8 cellular contexts compared by ENCODE assay signal in genomic region chr17:21223086-21223485, GRCh38.
"Had no signal": no experiment of that assay in that cellular context is flagged by ENCODE, and none has a peak within 500 bp of the region (broad histone marks: within the 10 kb centered on the region; RNA-seq: fewer than 3 reads in every experiment).

No MANE protein-coding gene starts in this region.

- ATAC-seq: GM23338, HCT116, K562 had no signal

- FAIRE-seq: K562 had no signal

- H3K4me1 ChIP-seq: HAP-1 had no signal

- H3K36me3 ChIP-seq: HAP-1 had no signal

- H3K4me3 ChIP-seq: GM23338, HAP-1, K562 had no signal

- H3K9me3 ChIP-seq: HAP-1 had no signal

- H3K4me2 ChIP-seq: GM23338 had no signal

- DNase-seq: H7, HFFc6, IMR-90, KG1 had no signal

- H2AFZ ChIP-seq: GM23338 had no signal
